Comparison of ENCODE assay signal across 14 cellular contexts in the genomic region with DNA sequence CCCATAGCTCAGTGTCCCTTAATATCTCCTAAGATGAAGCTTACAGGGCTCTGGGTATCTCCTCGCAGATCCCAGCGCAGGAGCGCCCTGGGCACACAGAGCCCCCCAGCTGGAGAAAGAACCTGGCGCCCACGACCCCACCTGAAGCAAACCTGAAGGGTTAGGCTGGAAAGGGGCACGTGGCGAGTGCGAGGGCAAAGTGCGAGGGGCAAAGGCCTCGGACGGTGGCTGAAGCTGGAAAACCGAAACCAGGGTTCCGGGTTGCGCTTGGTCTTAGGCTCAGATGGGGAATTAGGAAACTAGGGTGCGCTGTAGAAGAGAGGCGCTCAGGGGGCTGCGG. TPM values are rescaled to one million over a fixed set of nuclear protein-coding genes. Genes with fewer than 3 reads are reported as not detected.
DNase-seq lines count a peak whose midpoint lies in the region; ATAC-seq, FAIRE-seq and TF ChIP-seq lines count a peak whose summit lies in the region.
"Had no signal": no experiment of that assay in that cellular context is flagged by ENCODE, and none has a peak within 500 bp of the region (broad histone marks: within the 10 kb centered on the region; RNA-seq: fewer than 3 reads in every experiment).

No MANE protein-coding gene starts in this region.

- in situ Hi-C loops in GM13977 (cut with MboI; ENCODE audit: low pct_unique_long_range_greater_than_20kb, low sequenced_read_pairs, unreplicated experiment) (no loop called here), astrocyte of the spinal cord (cut with HindIII; ENCODE audit: low sequenced_read_pairs) (no loop called here)

- 1 to 2% methylated on average over 17 of the region's 17 CpGs for WGBS in aorta, 2 donors

- TF ChIP-seq CTCF in GM13977 (IDR thresholded peaks at IDR 0.05; ENCODE audit: extremely low read depth, insufficient read depth, missing control alignments) (no peak), astrocyte of the spinal cord (IDR thresholded peaks at IDR 0.05; ENCODE audit: low read depth, low read length) (no peak), kidney (IDR thresholded peaks at IDR 0.05; ENCODE audit: borderline replicate concordance, extremely low read depth, insufficient read depth) (no peak)

- H3K27me3 ChIP-seq in skeletal muscle tissue (ENCODE audit: control insufficient read depth in 3 of 3, insufficient read depth in 3 of 3, low read length in 3 of 3), result peaks cover 90 to 99% (median 92%) of the 10 kb centered on the region in 3 donors
- H3K27me3 ChIP-seq in aorta (ENCODE audit: control insufficient read depth in 1 of 2, insufficient read depth in 2 of 2, low read length in 1 of 2), result peaks cover 0 to 2% of the 10 kb centered on the region in 2 donors

- peak overlapping the region; percentile 18 for H3K4me3 ChIP-seq in astrocyte of the spinal cord (ENCODE audit: low read depth, low read length)
- H3K4me3 ChIP-seq in kidney (ENCODE audit: low read length in 2 of 2), result peak overlapping the region; percentile 26 to 49
- peak overlapping the region; percentile 58 to 65 (median 61) for H3K4me3 ChIP-seq in skeletal muscle tissue (ENCODE audit: low read length in 3 of 3)
- peak overlapping the region in 1 of 2 donors; percentile 34 for H3K4me3 ChIP-seq in aorta (ENCODE audit: low read length in 2 of 2)

- ATAC-seq in aorta (ENCODE audit: low FRiP score) (no peak), GM21619 (IDR thresholded peaks at IDR 0.05; ENCODE audit: unreplicated experiment) (no peak)
- ATAC-seq: effector memory CD8-positive, alpha-beta T cell had no signal

- H3K9ac ChIP-seq in kidney (ENCODE audit: low read length in 2 of 2) (no peak overlapping the region), skeletal muscle tissue (ENCODE audit: low read depth in 1 of 3, low read length in 3 of 3) (peak overlapping the region in 1 of 3 donors; percentile 33)

- FAIRE-seq in kidney (lab: Jason Lieb, UNC), result no peak

- H3K36me3 ChIP-seq in kidney (ENCODE audit: control insufficient read depth in 1 of 2, insufficient read depth in 2 of 2, low read length in 2 of 2), result no peaks in the 10 kb centered on the region
- H3K36me3 ChIP-seq in skeletal muscle tissue (ENCODE audit: control insufficient read depth in 3 of 3, insufficient read depth in 3 of 3, low read length in 3 of 3), result no peaks in the 10 kb centered on the region
- H3K36me3 ChIP-seq in aorta (ENCODE audit: control insufficient read depth in 1 of 2, insufficient read depth in 2 of 2, low read length in 1 of 2), result no peaks in the 10 kb centered on the region

- H3K9me3 ChIP-seq in kidney (ENCODE audit: control insufficient read depth in 1 of 2, low read length in 2 of 2) (no peaks in the 10 kb centered on the region), skeletal muscle tissue (ENCODE audit: control insufficient read depth in 3 of 3, low read length in 3 of 3) (no peaks in the 10 kb centered on the region), aorta (ENCODE audit: control insufficient read depth, low read length) (no peaks in the 10 kb centered on the region)

- DNase-seq in GM13977 (ENCODE audit: low spot score), result peak; percentile 9
- DNase-seq in astrocyte of the spinal cord (ENCODE audit: low read depth, low spot score), result no peak
- DNase-seq in kidney, result no peak
- DNase-seq in NCI-H2196 treated with DMSO at 0.1 percent for 48 hours (lab: John Stamatoyannopoulos, UW; ENCODE audit: unreplicated experiment), result no peak
- DNase-seq in aorta, result no peak
- no peak for DNase-seq in medulla oblongata (ENCODE audit: extremely low spot score)
- DNase-seq: activated T-cell treated with anti-CD3 and anti-CD28 coated beads, Interleukin-2, amount 50 U/mL, for 4 hours; effector memory CD8-positive, alpha-beta T cell; NCI-H446 treated with DMSO at 0.1 percent for 48 hours; stimulated activated CD4-positive, alpha-beta T cell treated with anti-CD3 and anti-CD28 coated beads, Interleukin-4, amount 100 ng/mL, for 4 hours had no signal

- H3K4me1 ChIP-seq in kidney (ENCODE audit: control insufficient read depth in 1 of 2, insufficient read depth in 1 of 2, low read depth in 1 of 2, low read length in 2 of 2) (peaks cover 0 to 11% of the 10 kb centered on the region in 2 donors), skeletal muscle tissue (ENCODE audit: control insufficient read depth in 3 of 3, insufficient read depth in 3 of 3, low read length in 3 of 3) (peaks cover 32 to 39% (median 37%) of the 10 kb centered on the region in 3 donors), aorta (ENCODE audit: control insufficient read depth in 1 of 2, insufficient read depth in 2 of 2, low read length in 2 of 2) (no peaks in the 10 kb centered on the region)

- intact Hi-C loops in kidney (cut with DNase I) (no loop called here), aorta (cut with DNase I) (no loop called here)

- H3K27ac ChIP-seq in kidney (ENCODE audit: low read depth in 2 of 2, low read length in 2 of 2) (no peak overlapping the region), skeletal muscle tissue (ENCODE audit: low read depth, low read length) (no peak overlapping the region), aorta (ENCODE audit: low read depth in 1 of 2, low read length in 2 of 2) (no peak overlapping the region)

RNA-seq across cellular contexts. Expression of a gene that starts 3.9 kb away (rescaled TPM):
- total RNA-seq in kidney (not detected), skeletal muscle tissue (not detected), aorta (not detected)
- polyA plus RNA-seq in kidney (ENCODE audit: insufficient read depth, low read depth, low replicate concordance) (not detected), aorta (not detected)
- total RNA-seq: activated T-cell treated with anti-CD3 and anti-CD28 coated beads, Interleukin-2, amount 50 U/mL, for 4 hours; HT-29; mesenteric fat pad had no signal
